Comparison of ENCODE assay signal across 31 cellular contexts in genomic region chr6:109224994-109225393, GRCh38.
"Had no signal": no experiment of that assay in that cellular context is flagged by ENCODE, and none has a peak within 500 bp of the region (broad histone marks: within the 10 kb centered on the region; RNA-seq: fewer than 3 reads in every experiment).

No MANE protein-coding gene starts in this region.

- H3K27ac Mint-ChIP-seq: activated CD4-positive, alpha-beta memory T cell treated with anti-CD3 and anti-CD28 coated beads for 36 hours; activated CD4-positive, alpha-beta T cell treated with anti-CD3 and anti-CD28 coated beads for 36 hours; activated CD4-positive, alpha-beta T cell treated with anti-CD3 and anti-CD28 coated beads, Interleukin-2, amount 10 ng/mL, durations not matched to agents 24 days and 14 days; activated CD8-positive, alpha-beta memory T cell treated with anti-CD3 and anti-CD28 coated beads, Interleukin-2, amount 10 ng/mL, durations not matched to agents 7 days and 5 days; activated naive CD4-positive, alpha-beta T cell treated with anti-CD3 and anti-CD28 coated beads for 36 hours; activated naive CD4-positive, alpha-beta T cell treated with anti-CD3 and anti-CD28 coated beads, Interleukin-2, amount 50 U/mL, for 24 hours; activated naive CD8-positive, alpha-beta T cell treated with anti-CD3 and anti-CD28 coated beads for 36 hours; activated naive CD8-positive, alpha-beta T cell treated with anti-CD3 and anti-CD28 coated beads, Interleukin-2, amount 50 U/mL, for 24 hours; activated T-helper 1 cell treated with anti-CD3 and anti-CD28 coated beads, Interleukin-12 subunit alpha, Interleukin-12 subunit beta, Interleukin-2, Interleukin-4 antibody, amounts not matched to agents 30 ng/mL and 10 ng/mL and 1 ng/mL, durations not matched to agents 14 hours and 24 hours and 36 hours; activated T-helper 2 cell treated with anti-CD3 and anti-CD28 coated beads, Interferon-gamma antibody, Interleukin-2, Interleukin-4, amounts not matched to agents 10 μg/mL and 5 μg/mL and 100 μg/mL, durations not matched to agents 14 hours and 24 hours and 36 hours; effector memory CD8-positive, alpha-beta T cell had no signal

- H3K36me3 Mint-ChIP-seq: activated CD4-positive, alpha-beta memory T cell treated with anti-CD3 and anti-CD28 coated beads for 36 hours; activated CD8-positive, alpha-beta memory T cell treated with anti-CD3 and anti-CD28 coated beads, Interleukin-2, amount 10 ng/mL, durations not matched to agents 7 days and 5 days; activated naive CD4-positive, alpha-beta T cell treated with anti-CD3 and anti-CD28 coated beads, Interleukin-2, amount 50 U/mL, for 24 hours; activated naive CD8-positive, alpha-beta T cell treated with anti-CD3 and anti-CD28 coated beads for 36 hours had no signal

- H3K27me3 ChIP-seq: adrenal gland, body of pancreas, esophagus muscularis mucosa, gastroesophageal sphincter had no signal

- ATAC-seq: activated CD8-positive, alpha-beta memory T cell treated with anti-CD3 and anti-CD28 coated beads, Interleukin-2, amount 10 ng/mL, durations not matched to agents 7 days and 5 days; activated naive CD8-positive, alpha-beta T cell treated with anti-CD3 and anti-CD28 coated beads, Interleukin-2, amount 50 U/mL, for 24 hours; body of pancreas; effector memory CD8-positive, alpha-beta T cell; foreskin keratinocyte; gastroesophageal sphincter had no signal

- DNase-seq: activated CD4-positive, alpha-beta memory T cell treated with anti-CD3 and anti-CD28 coated beads for 36 hours; activated CD4-positive, alpha-beta T cell treated with anti-CD3 and anti-CD28 coated beads for 36 hours; activated CD4-positive, CD25-positive, alpha-beta regulatory T cell; activated CD4-positive, CD25-positive, alpha-beta regulatory T cell treated with anti-CD3 and anti-CD28 coated beads, Interleukin-2, amount 50 U/mL, for 72 hours; activated CD8-positive, alpha-beta memory T cell treated with anti-CD3 and anti-CD28 coated beads, Interleukin-2, amount 10 ng/mL, durations not matched to agents 7 days and 5 days; activated CD8-positive, alpha-beta memory T cell treated with anti-CD3 and anti-CD28 coated beads, Interleukin-2, amount 50 U/mL, for 4 hours; activated effector memory CD4-positive, alpha-beta T cell treated with anti-CD3 and anti-CD28 coated beads, Interleukin-2, amount 50 U/mL, for 16 hours; activated naive CD4-positive, alpha-beta T cell treated with anti-CD3 and anti-CD28 coated beads for 36 hours; activated naive CD8-positive, alpha-beta T cell treated with anti-CD3 and anti-CD28 coated beads for 36 hours; activated naive CD8-positive, alpha-beta T cell treated with anti-CD3 and anti-CD28 coated beads, Interleukin-2, amount 50 U/mL, for 24 hours; activated T-cell treated with anti-CD3 and anti-CD28 coated beads, Interleukin-2, amount 50 U/mL, for 1 hour; activated T-cell treated with anti-CD3 and anti-CD28 coated beads, Interleukin-2, amount 50 U/mL, for 48 hours; adrenal gland; amygdala; aorta; body of pancreas; caudate nucleus; cortex of kidney; dermis blood vessel endothelial cell; effector CD4-positive, alpha-beta T cell; effector memory CD8-positive, alpha-beta T cell; erythroblast; foreskin keratinocyte; T-helper 2 cell had no signal

- H3K4me3 ChIP-seq: adrenal gland, body of pancreas, esophagus muscularis mucosa, gastroesophageal sphincter had no signal

- H3K4me1 ChIP-seq: adrenal gland, body of pancreas, esophagus muscularis mucosa, foreskin keratinocyte had no signal

- H3K36me3 ChIP-seq: adrenal gland, esophagus muscularis mucosa, gastroesophageal sphincter had no signal

- H3K27me3 Mint-ChIP-seq: activated CD4-positive, alpha-beta memory T cell treated with anti-CD3 and anti-CD28 coated beads for 36 hours; activated CD4-positive, alpha-beta T cell treated with anti-CD3 and anti-CD28 coated beads for 36 hours; activated CD4-positive, alpha-beta T cell treated with anti-CD3 and anti-CD28 coated beads, Interleukin-2, amount 10 ng/mL, durations not matched to agents 24 days and 14 days; activated naive CD4-positive, alpha-beta T cell treated with anti-CD3 and anti-CD28 coated beads, Interleukin-2, amount 50 U/mL, for 24 hours; activated naive CD8-positive, alpha-beta T cell treated with anti-CD3 and anti-CD28 coated beads for 36 hours; activated naive CD8-positive, alpha-beta T cell treated with anti-CD3 and anti-CD28 coated beads, Interleukin-2, amount 50 U/mL, for 24 hours had no signal

- H3K4me3 Mint-ChIP-seq: activated CD4-positive, alpha-beta memory T cell treated with anti-CD3 and anti-CD28 coated beads for 36 hours; activated CD4-positive, alpha-beta T cell treated with anti-CD3 and anti-CD28 coated beads for 36 hours; activated CD8-positive, alpha-beta memory T cell treated with anti-CD3 and anti-CD28 coated beads, Interleukin-2, amount 10 ng/mL, durations not matched to agents 7 days and 5 days; activated CD8-positive, alpha-beta T cell treated with anti-CD3 and anti-CD28 coated beads, Interleukin-2, amount 10 ng/mL, durations not matched to agents 7 days and 5 days; activated naive CD4-positive, alpha-beta T cell treated with anti-CD3 and anti-CD28 coated beads for 36 hours; activated naive CD4-positive, alpha-beta T cell treated with anti-CD3 and anti-CD28 coated beads, Interleukin-2, amount 50 U/mL, for 24 hours; activated naive CD8-positive, alpha-beta T cell treated with anti-CD3 and anti-CD28 coated beads for 36 hours; activated naive CD8-positive, alpha-beta T cell treated with anti-CD3 and anti-CD28 coated beads, Interleukin-2, amount 50 U/mL, for 24 hours; activated T-helper 1 cell treated with anti-CD3 and anti-CD28 coated beads, Interleukin-12 subunit alpha, Interleukin-12 subunit beta, Interleukin-2, Interleukin-4 antibody, amounts not matched to agents 30 ng/mL and 10 ng/mL and 1 ng/mL, durations not matched to agents 14 hours and 24 hours and 36 hours; effector memory CD8-positive, alpha-beta T cell had no signal

- H3K9me3 ChIP-seq: adrenal gland, body of pancreas had no signal

- H3K27ac ChIP-seq: adrenal gland, body of pancreas, esophagus muscularis mucosa, foreskin keratinocyte, gastroesophageal sphincter had no signal

- H3K9me3 Mint-ChIP-seq: activated CD4-positive, alpha-beta memory T cell treated with anti-CD3 and anti-CD28 coated beads for 36 hours; activated CD4-positive, alpha-beta T cell treated with anti-CD3 and anti-CD28 coated beads, Interleukin-2, amount 10 ng/mL, durations not matched to agents 24 days and 14 days; activated naive CD4-positive, alpha-beta T cell treated with anti-CD3 and anti-CD28 coated beads for 36 hours; activated naive CD4-positive, alpha-beta T cell treated with anti-CD3 and anti-CD28 coated beads, Interleukin-2, amount 50 U/mL, for 24 hours; activated naive CD8-positive, alpha-beta T cell treated with anti-CD3 and anti-CD28 coated beads for 36 hours; activated naive CD8-positive, alpha-beta T cell treated with anti-CD3 and anti-CD28 coated beads, Interleukin-2, amount 50 U/mL, for 24 hours; activated T-helper 1 cell treated with anti-CD3 and anti-CD28 coated beads, Interleukin-12 subunit alpha, Interleukin-12 subunit beta, Interleukin-2, Interleukin-4 antibody, amounts not matched to agents 30 ng/mL and 10 ng/mL and 1 ng/mL, durations not matched to agents 14 hours and 24 hours and 36 hours; activated T-helper 2 cell treated with anti-CD3 and anti-CD28 coated beads, Interferon-gamma antibody, Interleukin-2, Interleukin-4, amounts not matched to agents 10 μg/mL and 5 μg/mL and 100 μg/mL, durations not matched to agents 14 hours and 24 hours and 36 hours; effector memory CD8-positive, alpha-beta T cell had no signal
